In genomic region chr12:111396726-111397445, GRCh38 we compare ENCODE assay signal across 7 cellular contexts. TPM values are rescaled to one million over a fixed set of nuclear protein-coding genes. Genes with fewer than 3 reads are reported as not detected.
A peak's percentile ranks its signal among the peaks of the same experiment; 100 is the strongest.
DNase-seq lines count a peak whose midpoint lies in the region; ATAC-seq and TF ChIP-seq lines count a peak whose summit lies in the region.

No MANE protein-coding gene starts in this region.

- no peak overlapping the region for H3K9ac ChIP-seq in liver (ENCODE audit: low read depth in 1 of 2, low read length in 2 of 2)

- peak; percentile 90 for TF ChIP-seq CTCF in choroid plexus epithelial cell (conservative IDR thresholded peaks at IDR 0.05; ENCODE audit: low read depth, low read length)
- peak; percentile 98 for TF ChIP-seq CTCF in liver (IDR thresholded peaks at IDR 0.05; ENCODE audit: low read depth, low read length, missing input control)

- peak overlapping the region; percentile 51 for H3K4me3 ChIP-seq in choroid plexus epithelial cell (ENCODE audit: low read depth, low read length)
- H3K4me3 ChIP-seq in liver (ENCODE audit: low read depth in 1 of 3, low read length in 3 of 3) = peak overlapping the region in 1 of 3 donors; percentile 18

- H3K27ac ChIP-seq in liver (ENCODE audit: low read depth in 1 of 2, low read length in 2 of 2) = no peak overlapping the region

- ATAC-seq in GM18502 (IDR thresholded peaks at IDR 0.05; ENCODE audit: poor library complexity, unreplicated experiment) = peak; percentile 64
- peak; percentile 52 for ATAC-seq in HG03159 (IDR thresholded peaks at IDR 0.05; ENCODE audit: unreplicated experiment)

- no peaks in the 10 kb centered on the region for H3K9me3 Mint-ChIP-seq in activated CD4-positive, alpha-beta T cell treated with anti-CD3 and anti-CD28 coated beads, Interleukin-2, amount 10 ng/mL, durations not matched to agents 24 days and 14 days

- H3K36me3 ChIP-seq in liver (ENCODE audit: control insufficient read depth in 4 of 4, insufficient read depth in 3 of 4, low read depth in 1 of 4, low read length in 3 of 4) = no peaks in the 10 kb centered on the region

- peaks cover 4% of the 10 kb centered on the region for H3K27me3 Mint-ChIP-seq in activated CD4-positive, alpha-beta T cell treated with anti-CD3 and anti-CD28 coated beads, Interleukin-2, amount 10 ng/mL, durations not matched to agents 24 days and 14 days

- peak overlapping the region; percentile 78 for H3K4me3 Mint-ChIP-seq in activated CD4-positive, alpha-beta T cell treated with anti-CD3 and anti-CD28 coated beads, Interleukin-2, amount 10 ng/mL, durations not matched to agents 24 days and 14 days

- WGBS in liver = 9% methylated on average over 34 of the region's 34 CpGs

- no peaks in the 10 kb centered on the region for H3K27me3 ChIP-seq in liver (ENCODE audit: control insufficient read depth in 4 of 4, insufficient read depth in 4 of 4, low read length in 3 of 4)

- H3K9me3 ChIP-seq in liver (ENCODE audit: control insufficient read depth in 4 of 4, low read length in 3 of 4) = no peaks in the 10 kb centered on the region

- H3K36me3 Mint-ChIP-seq in activated CD4-positive, alpha-beta T cell treated with anti-CD3 and anti-CD28 coated beads, Interleukin-2, amount 10 ng/mL, durations not matched to agents 24 days and 14 days (ENCODE audit: low read depth) = no peaks in the 10 kb centered on the region

- peak overlapping the region; percentile 70 for H3K27ac Mint-ChIP-seq in activated CD4-positive, alpha-beta T cell treated with anti-CD3 and anti-CD28 coated beads, Interleukin-2, amount 10 ng/mL, durations not matched to agents 24 days and 14 days

- intact Hi-C loops in activated CD4-positive, alpha-beta T cell treated with anti-CD3 and anti-CD28 coated beads, Interleukin-2, amount 10 ng/mL, durations not matched to agents 24 days and 14 days (cut with micrococcal nuclease) = loop anchor here (1.0 to 5.0 kb wide), 7 partner anchors 48 to 416 kb away; partner anchors contain the start of genes ACAD10 and BRAP

- peaks cover 0 to 5% (median 2%) of the 10 kb centered on the region in 4 donors for H3K4me1 ChIP-seq in liver (ENCODE audit: control insufficient read depth in 4 of 4, insufficient read depth in 4 of 4, low read length in 3 of 4)

- TF ChIP-seq RAD21 in liver (IDR thresholded peaks at IDR 0.05) = peak; percentile 98 to 100

- DNase-seq in NCI-H510A treated with DMSO at 0.1 percent for 48 hours (lab: John Stamatoyannopoulos, UW) (peak; percentile 66), choroid plexus epithelial cell (ENCODE audit: low read depth) (peak; percentile 78)
- peak; percentile 96 for DNase-seq in activated CD4-positive, alpha-beta T cell treated with anti-CD3 and anti-CD28 coated beads, Interleukin-2, amount 10 ng/mL, durations not matched to agents 24 days and 14 days
- DNase-seq in stimulated activated CD4-positive, alpha-beta T cell treated with anti-CD3 and anti-CD28 coated beads, Interleukin-4, amount 100 ng/mL, for 24 hours = peak; percentile 88

- peaks cover 32% of the 10 kb centered on the region for H3K4me1 Mint-ChIP-seq in activated CD4-positive, alpha-beta T cell treated with anti-CD3 and anti-CD28 coated beads, Interleukin-2, amount 10 ng/mL, durations not matched to agents 24 days and 14 days

TF ChIP-seq in liver, 16 proteins besides CTCF, POLR2A, EP300 and RAD21:
- TF ChIP-seq FOXA1 (IDR thresholded peaks at IDR 0.05) (no peak), TAF1 (conservative IDR thresholded peaks at IDR 0.05) (no peak), YY1 (IDR thresholded peaks at IDR 0.05) (no peak), HNF4G (IDR thresholded peaks at IDR 0.05) (no peak), RXRA (IDR thresholded peaks at IDR 0.05) (peak in 1 of 2 donors; percentile 60), JUND (IDR thresholded peaks at IDR 0.05) (no peak), REST (IDR thresholded peaks at IDR 0.05) (no peak), EGR1 (IDR thresholded peaks at IDR 0.05; ENCODE audit: low read depth in 2 of 2) (no peak), NR2F2 (IDR thresholded peaks at IDR 0.05) (peak; percentile 27)

RNA-seq across cellular contexts. Expression of gene SH2B3, which starts 8.8 kb away (rescaled TPM):
- total RNA-seq in activated CD4-positive, alpha-beta T cell treated with anti-CD3 and anti-CD28 coated beads, Interleukin-2, amount 10 ng/mL, durations not matched to agents 24 days and 14 days = 43.4 and 44.1 TPM in 2 replicates
- total RNA-seq in liver = 10 to 100 TPM; 10.7 to 18.7 TPM
- polyA plus RNA-seq in liver = 1 to 10 TPM; 4.4 to 6.9 TPM

RNA-seq across cellular contexts. Expression of gene PHETA1, which starts 28.0 kb away (rescaled TPM):
- total RNA-seq in activated CD4-positive, alpha-beta T cell treated with anti-CD3 and anti-CD28 coated beads, Interleukin-2, amount 10 ng/mL, durations not matched to agents 24 days and 14 days = 2.3 and 3.0 TPM in 2 replicates
- total RNA-seq in liver = 1 to 10 TPM; 2.4 to 5.7 TPM
- polyA plus RNA-seq in liver = 1 to 10 TPM; 2.5 to 5.4 TPM
